Comparison of ENCODE assay signal across 13 cellular contexts in the genomic region with DNA sequence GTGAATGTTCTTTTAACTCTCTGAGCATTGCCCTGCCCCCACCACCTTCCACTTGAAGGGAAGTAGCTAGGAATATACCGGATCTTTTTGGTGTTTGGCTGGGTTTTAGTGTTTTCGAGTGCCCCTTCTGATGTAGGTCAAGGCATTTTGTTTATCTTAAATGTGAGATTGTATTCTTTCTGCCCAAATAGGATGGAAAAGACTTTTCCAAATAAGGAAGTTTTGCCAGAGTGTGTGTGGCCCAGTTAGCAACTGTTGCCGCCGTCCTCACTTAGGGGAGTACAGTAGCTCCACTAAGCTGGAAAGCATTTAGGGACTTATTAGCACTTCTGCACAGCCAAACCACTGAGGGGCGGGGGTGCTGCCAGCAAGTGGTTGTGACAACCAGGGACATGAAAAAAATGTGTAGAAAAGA. TPM values are rescaled to one million over a fixed set of nuclear protein-coding genes. Genes with fewer than 3 reads are reported as not detected.
DNase-seq lines count a peak whose midpoint lies in the region; ATAC-seq, FAIRE-seq and TF ChIP-seq lines count a peak whose summit lies in the region.
"Had no signal": no experiment of that assay in that cellular context is flagged by ENCODE, and none has a peak within 500 bp of the region (broad histone marks: within the 10 kb centered on the region; RNA-seq: fewer than 3 reads in every experiment).

No MANE protein-coding gene starts in this region.

- no peaks in the 10 kb centered on the region for H3K79me1 ChIP-seq in mesendoderm (ENCODE audit: low read length)

- no peak overlapping the region for H2BK15ac ChIP-seq in mesendoderm (replicated peaks; ENCODE audit: low read depth)

- H3K79me2 ChIP-seq in K562 (ENCODE audit: control insufficient read depth, insufficient read depth, low read length) (no peaks in the 10 kb centered on the region), mesendoderm (ENCODE audit: control insufficient read depth, insufficient read depth, low read length) (no peaks in the 10 kb centered on the region)

- TF ChIP-seq POLR2A in K562 (conservative IDR thresholded peaks at IDR 0.05), result no peak
- no peak for TF ChIP-seq POLR2A in testis (IDR thresholded peaks at IDR 0.05)

- H3K56ac ChIP-seq in mesendoderm (ENCODE audit: low read length), result peak overlapping the region; percentile 83

- no peaks in the 10 kb centered on the region for H3K9me1 ChIP-seq in K562 (ENCODE audit: control insufficient read depth, insufficient read depth, low read length)

- peak overlapping the region; percentile 87 for H3K18ac ChIP-seq in mesendoderm (ENCODE audit: low read length)

- POLR2A ChIA-PET in K562 (lab: Yijun Ruan, JAX), result interaction anchor here (0.6 to 2.6 kb wide), 10 partner anchors 8 to 238 kb away, joined by 3 to 10 read pairs (median 4); partner anchors contain the start of gene VCL

- TF ChIP-seq CTCF in K562 (IDR thresholded peaks at IDR 0.05 in 2 of 3, conservative IDR thresholded peaks at IDR 0.05 in 1 of 3; ENCODE audit: insufficient read depth in 2 of 3, low read depth in 1 of 3, low read length in 3 of 3), result no peak
- no peak for TF ChIP-seq CTCF in testis (IDR thresholded peaks at IDR 0.05)

- H2BK5ac ChIP-seq in mesendoderm (ENCODE audit: low read length), result peak overlapping the region; percentile 44

- intact Hi-C loops in K562 (cut with micrococcal nuclease) (no loop called here), testis (cut with DNase I; ENCODE audit: low total_unique reads) (no loop called here)

- no peak overlapping the region for H3K23ac ChIP-seq in mesendoderm (ENCODE audit: low read length)

- TF ChIP-seq RAD21 in K562 (CRISPR knock-in tag; conservative IDR thresholded peaks at IDR 0.05 in 1 of 2, IDR thresholded peaks at IDR 0.05 in 1 of 2), result no peak

- H3K9me3 ChIP-seq in K562 (replicated peaks; ENCODE audit: control insufficient read depth, insufficient read depth, low read depth, low read length) (no peaks in the 10 kb centered on the region), testis (no peaks in the 10 kb centered on the region)

- FAIRE-seq in K562 (lab: Jason Lieb, UNC), result no peak

- H3K4me1 ChIP-seq in K562 (replicated peaks in 1 of 2; ENCODE audit: control insufficient read depth in 2 of 2, insufficient read depth in 2 of 2, low read length in 2 of 2) (peaks cover 13 to 27% of the 10 kb centered on the region in 2 experiments; a peak in 4 of 5 replicates), mesendoderm (ENCODE audit: control insufficient read depth, low read depth, low read length) (peaks cover 14% of the 10 kb centered on the region), testis (peaks cover 40% of the 10 kb centered on the region)

- H4K20me1 ChIP-seq in K562 (replicated peaks; ENCODE audit: control insufficient read depth, insufficient read depth, low read length), result no peaks in the 10 kb centered on the region

- TF ChIP-seq EP300 in K562 (IDR thresholded peaks at IDR 0.05; ENCODE audit: low read length), result no peak

- no peak overlapping the region for H3K27ac ChIP-seq in K562 (ENCODE audit: extremely low read depth, low read depth, low read length)
- H3K27ac ChIP-seq in mesendoderm (ENCODE audit: low read depth, low read length), result peak overlapping the region; percentile 97
- H3K27ac ChIP-seq in testis, result peak overlapping the region; percentile 48 to 63

- no peak overlapping the region for H3K4ac ChIP-seq in mesendoderm (ENCODE audit: low read depth, low read length)

- peak overlapping the region; percentile 68 for H2BK120ac ChIP-seq in mesendoderm (ENCODE audit: low read depth, low read length)

- DNase-seq in NCI-H82 (lab: John Stamatoyannopoulos, UW) (peak; percentile 10), NCI-H82 treated with DMSO at 0.1 percent for 48 hours (lab: John Stamatoyannopoulos, UW; ENCODE audit: unreplicated experiment) (no peak), K562 (ENCODE audit: extremely low read depth in 1 of 4, low spot score in 3 of 4) (no peak), mesendoderm (peak; percentile 75), testis (peak; percentile 78), NCI-H2227 (lab: John Stamatoyannopoulos, UW; ENCODE audit: unreplicated experiment) (no peak), NOMO-1 treated with DMSO at 0.1 percent for 48 hours (lab: John Stamatoyannopoulos, UW; ENCODE audit: unreplicated experiment) (no peak)
- DNase-seq: ACHN; activated CD8-positive, alpha-beta T cell treated with anti-CD3 and anti-CD28 coated beads, Interleukin-2, amount 10 ng/mL, durations not matched to agents 7 days and 5 days; hippocampal formation; NCI-H1092 had no signal

- CTCF ChIA-PET in K562 (lab: Yijun Ruan, JAX; ENCODE audit: low intra/inter-chr PET ratio), result no interaction called here

- H3K4me2 ChIP-seq in K562 (ENCODE audit: insufficient read depth, low read length) (no peak overlapping the region), mesendoderm (ENCODE audit: low read length) (no peak overlapping the region)

- H4K8ac ChIP-seq in mesendoderm (ENCODE audit: low read depth, low read length), result peak overlapping the region; percentile 88

- no peak overlapping the region for H2AK5ac ChIP-seq in mesendoderm (ENCODE audit: low read length)

- 51% methylated on average over 5 of the region's 5 CpGs for WGBS in K562 (ENCODE audit: insufficient coverage, low coverage, missing lambda C conversion rate)
- WGBS in mesendoderm (ENCODE audit: extremely low coverage, insufficient coverage, low lambda C conversion rate), result no CpG with 5 or more reads among the region's 5 CpGs
- WGBS in testis, 2 donors, result 36 to 41% methylated on average over 5 of the region's 5 CpGs

- H3K4me3 ChIP-seq in K562 (no peak overlapping the region), mesendoderm (ENCODE audit: low read length) (no peak overlapping the region), testis (no peak overlapping the region)
- H3K4me3 ChIP-seq: skin epidermis had no signal

- peak overlapping the region; percentile 76 for H2AFZ ChIP-seq in K562 (ENCODE audit: low read depth, low read length)

- no peaks in the 10 kb centered on the region for H3K27me3 ChIP-seq in K562 (ENCODE audit: control insufficient read depth in 2 of 2, insufficient read depth in 2 of 2, low read length in 2 of 2)
- no peaks in the 10 kb centered on the region for H3K27me3 ChIP-seq in mesendoderm (ENCODE audit: insufficient read depth, low read length, poor library complexity)
- H3K27me3 ChIP-seq in testis, result no peaks in the 10 kb centered on the region

- ATAC-seq in K562 (peak; percentile 43), GM18873 (IDR thresholded peaks at IDR 0.05; ENCODE audit: low FRiP score, unreplicated experiment) (no peak)
- ATAC-seq: activated CD8-positive, alpha-beta T cell treated with anti-CD3 and anti-CD28 coated beads, Interleukin-2, amount 10 ng/mL, durations not matched to agents 7 days and 5 days had no signal

- H3K9ac ChIP-seq in K562 (ENCODE audit: insufficient read depth in 1 of 2, low read depth in 2 of 2, low read length in 2 of 2) (0 out of 4 replicates have a peak overlapping the region, but pooled peaks of 1 of the 2 experiments have one; percentile 16), mesendoderm (ENCODE audit: low read length) (peak overlapping the region; percentile 3)

- no peak overlapping the region for H4K5ac ChIP-seq in mesendoderm (ENCODE audit: low read length)

- BruUV-seq in K562 (replicated peaks; lab: Mats Ljungman, UMichigan), result no TSS peak

- in situ Hi-C loops in K562 (cut with MboI), result no loop called here

- H3K36me3 ChIP-seq in K562 (ENCODE audit: control insufficient read depth, insufficient read depth, low read length), result no peaks in the 10 kb centered on the region
- no peaks in the 10 kb centered on the region for H3K36me3 ChIP-seq in mesendoderm (ENCODE audit: control insufficient read depth, insufficient read depth, low read length)
- no peaks in the 10 kb centered on the region for H3K36me3 ChIP-seq in testis (ENCODE audit: low read depth, missing control alignments)

RNA-seq across cellular contexts. Expression of gene VCL, which starts 29.8 kb away (rescaled TPM):
- total RNA-seq in K562 (2011; cell fraction: chromatin; rRNA removed; ENCODE audit: low replicate concordance), result 187 and 268 TPM in 2 replicates
- total RNA-seq in K562 (2011; cell fraction: nucleolus; rRNA removed), result 123 and 137 TPM in 2 replicates
- 175 and 236 TPM in 2 replicates for total RNA-seq in K562 (2011; cell fraction: nucleoplasm; rRNA removed)
- total RNA-seq in K562 (2014; rRNA removed), result 72.0 and 77.3 TPM in 2 replicates
- 76.4 and 81.4 TPM in 2 replicates for total RNA-seq in K562 (2014; rRNA removed; fragmentation: Illumina TruSeq; extraction: Trizol)
- 84.3 and 87.0 TPM in 2 replicates for total RNA-seq in K562 (2015; rRNA removed; fragmentation: Illumina TruSeq; extraction: Trizol)
- 180 and 186 TPM in 2 replicates for total RNA-seq in K562 (2021)
- 138 and 154 TPM in 2 replicates for polyA plus RNA-seq in K562 (2011; rRNA removed)
- polyA plus RNA-seq in K562 (2011; cell fraction: cytosol; rRNA removed), result 76.8 and 89.4 TPM in 2 replicates
- polyA plus RNA-seq in K562 (2011; cell fraction: nucleus; rRNA removed), result 176 and 196 TPM in 2 replicates
- 110 TPM in 2 replicates for polyA plus RNA-seq in K562 (2012)
- polyA plus RNA-seq in K562 (2014; fragmentation: Illumina TruSeq; extraction: Trizol), result 111 and 117 TPM in 2 replicates
- 10 to 100 TPM; 29.8 to 53.6 TPM for polyA plus RNA-seq in K562 (2014; fragmentation: Nextera tagmentation; extraction: Ambion mirVana)
- 65.6 and 72.8 TPM in 2 replicates for polyA plus RNA-seq in K562 (2014; rRNA removed)
- polyA minus RNA-seq in K562 (2011; rRNA and poly(A)+ RNA removed), result 163 and 186 TPM in 2 replicates
- polyA minus RNA-seq in K562 (2011; cell fraction: cytosol; rRNA and poly(A)+ RNA removed), result 91.8 and 115 TPM in 2 replicates
- polyA minus RNA-seq in K562 (2011; cell fraction: nucleus; rRNA and poly(A)+ RNA removed), result 133 and 174 TPM in 2 replicates
- 212 TPM for polyA plus RNA-seq in mesendoderm (2013, experiment 1 of 2)
- polyA plus RNA-seq in mesendoderm (2013, experiment 2 of 2), result 218 TPM
- 100 to 1,000 TPM; 267 to 272 TPM for total RNA-seq in testis
- polyA plus RNA-seq in testis (ENCODE audit: insufficient read depth, low read depth, low replicate concordance), result 106 TPM

RNA-seq across cellular contexts. Expression of gene PLAU, which starts 57.2 kb away (rescaled TPM):
- total RNA-seq in K562 (2011; cell fraction: chromatin; rRNA removed; ENCODE audit: low replicate concordance), result 2.8 and 5.6 TPM in 2 replicates
- total RNA-seq in K562 (2011; cell fraction: nucleolus; rRNA removed), result 4.2 and 6.7 TPM in 2 replicates
- total RNA-seq in K562 (2011; cell fraction: nucleoplasm; rRNA removed), result 4.4 and 4.9 TPM in 2 replicates
- total RNA-seq in K562 (2014; rRNA removed) (2.1 and 2.9 TPM in 2 replicates), K562 (2014; rRNA removed; fragmentation: Illumina TruSeq; extraction: Trizol) (3.2 and 3.3 TPM in 2 replicates), K562 (2015; rRNA removed; fragmentation: Illumina TruSeq; extraction: Trizol) (16.9 and 17.5 TPM in 2 replicates), K562 (2021) (4.1 and 4.4 TPM in 2 replicates), testis (1 to 10 TPM in 1 of 2 donors, under 1 TPM in 1; 0.87 to 1.7 TPM)
- polyA plus RNA-seq in K562 (2011; rRNA removed) (3.4 and 5.8 TPM in 2 replicates), K562 (2014; fragmentation: Illumina TruSeq; extraction: Trizol) (4.6 and 4.9 TPM in 2 replicates), K562 (2014; fragmentation: Nextera tagmentation; extraction: Ambion mirVana) (1 to 10 TPM; 2.3 to 2.5 TPM), K562 (2014; rRNA removed) (2.6 and 4.2 TPM in 2 replicates), testis (ENCODE audit: insufficient read depth, low read depth, low replicate concordance) (13.6 TPM)
- polyA plus RNA-seq in K562 (2011; cell fraction: cytosol; rRNA removed), result 3.7 and 8.0 TPM in 2 replicates
- polyA plus RNA-seq in K562 (2011; cell fraction: nucleus; rRNA removed), result 11.6 and 17.7 TPM in 2 replicates
- polyA plus RNA-seq in K562 (2012), result 11.2 and 47.9 TPM in 2 replicates
- 2.6 and 3.6 TPM in 2 replicates for polyA minus RNA-seq in K562 (2011; rRNA and poly(A)+ RNA removed)
- polyA minus RNA-seq in K562 (2011; cell fraction: cytosol; rRNA and poly(A)+ RNA removed), result 1.6 and 4.6 TPM in 2 replicates
- polyA minus RNA-seq in K562 (2011; cell fraction: nucleus; rRNA and poly(A)+ RNA removed), result 1.6 and 3.4 TPM in 2 replicates
- polyA plus RNA-seq in mesendoderm (2013, experiment 1 of 2), result 15.7 TPM
- polyA plus RNA-seq in mesendoderm (2013, experiment 2 of 2), result 15.6 TPM

Comparison
In these comparisons a context has a peak if more than half of its experiments do, and no peak if none do; other contexts are left out.
1. DNase-seq: peak in NCI-H82 (single experiment), mesendoderm (single experiment) and testis (single experiment); none in NCI-H82 treated with DMSO at 0.1 percent for 48 hours (single experiment), K562 (0 of 4), NCI-H2227 (single experiment) and NOMO-1 treated with DMSO at 0.1 percent for 48 hours (single experiment).